ENCODE assay signal across 8 cellular contexts in genomic region chr14:37903561-37904191, GRCh38.
DNase-seq lines count a peak whose midpoint lies in the region; ATAC-seq, FAIRE-seq and TF ChIP-seq lines count a peak whose summit lies in the region.

No MANE protein-coding gene starts in this region.

- peaks cover 6% of the 10 kb centered on the region for H3K27me3 Mint-ChIP-seq in activated CD4-positive, alpha-beta T cell treated with anti-CD3 and anti-CD28 coated beads, Interleukin-2, amount 10 ng/mL, durations not matched to agents 7 days and 5 days
- peaks cover 2% of the 10 kb centered on the region for H3K27me3 Mint-ChIP-seq in activated T-cell treated with anti-CD3 and anti-CD28 coated beads, Interleukin-2, amount 50 U/mL, for 4 hours (ENCODE audit: low read depth)

- H3K27ac ChIP-seq in left ventricle myocardium inferior (replicated peaks) (no peak overlapping the region), small intestine (ENCODE audit: low read depth in 1 of 2, low read length in 1 of 2) (no peak overlapping the region)

- POLR2A ChIA-PET in activated CD4-positive, alpha-beta T cell treated with anti-CD3 and anti-CD28 coated beads, Interleukin-2, amount 10 ng/mL, durations not matched to agents 7 days and 5 days (lab: Charles Lee) = no interaction called here

- WGBS in small intestine, 3 donors = 7 to 12% (median 12%) methylated on average over 8 of the region's 8 CpGs

- ATAC-seq in HG03045 (IDR thresholded peaks at IDR 0.05; ENCODE audit: unreplicated experiment) = no peak
- no peak for ATAC-seq in activated T-cell treated with anti-CD3 and anti-CD28 coated beads, Interleukin-2, amount 50 U/mL, for 4 hours

- H3K9me3 Mint-ChIP-seq in activated CD4-positive, alpha-beta T cell treated with anti-CD3 and anti-CD28 coated beads, Interleukin-2, amount 10 ng/mL, durations not matched to agents 7 days and 5 days = no peaks in the 10 kb centered on the region
- no peaks in the 10 kb centered on the region for H3K9me3 Mint-ChIP-seq in activated T-cell treated with anti-CD3 and anti-CD28 coated beads, Interleukin-2, amount 50 U/mL, for 4 hours

- intact Hi-C loops in left ventricle myocardium inferior (cut with micrococcal nuclease) = no loop called here

- H3K27ac Mint-ChIP-seq in activated CD4-positive, alpha-beta T cell treated with anti-CD3 and anti-CD28 coated beads, Interleukin-2, amount 10 ng/mL, durations not matched to agents 7 days and 5 days = no peak overlapping the region

- DNase-seq in AG20443 (ENCODE audit: low spot score) (peak; percentile 47), GM12865 (ENCODE audit: low read depth) (peak; percentile 29), NCI-H2081 (lab: John Stamatoyannopoulos, UW) (peak; percentile 47 to 59), left ventricle myocardium inferior (no peak), small intestine (peak; percentile 62)
- DNase-seq in activated CD4-positive, alpha-beta T cell treated with anti-CD3 and anti-CD28 coated beads, Interleukin-2, amount 10 ng/mL, durations not matched to agents 7 days and 5 days = peak; percentile 15
- no peak for DNase-seq in activated T-cell treated with anti-CD3 and anti-CD28 coated beads, Interleukin-2, amount 50 U/mL, for 4 hours

- peaks cover 38% of the 10 kb centered on the region for H3K27me3 ChIP-seq in left ventricle myocardium inferior (ENCODE audit: low read depth)
- no peaks in the 10 kb centered on the region for H3K27me3 ChIP-seq in small intestine (ENCODE audit: control insufficient read depth in 2 of 2, insufficient read depth in 2 of 2, low read length in 2 of 2)

- peaks cover 1% of the 10 kb centered on the region for H3K4me1 Mint-ChIP-seq in activated CD4-positive, alpha-beta T cell treated with anti-CD3 and anti-CD28 coated beads, Interleukin-2, amount 10 ng/mL, durations not matched to agents 7 days and 5 days
- peaks cover 2% of the 10 kb centered on the region for H3K4me1 Mint-ChIP-seq in activated T-cell treated with anti-CD3 and anti-CD28 coated beads, Interleukin-2, amount 50 U/mL, for 4 hours (ENCODE audit: low read depth)

- no peak overlapping the region for H3K4me3 ChIP-seq in GM12865 (ENCODE audit: low read depth, low read length)
- H3K4me3 ChIP-seq in left ventricle myocardium inferior = no peak overlapping the region
- no peak overlapping the region for H3K4me3 ChIP-seq in small intestine (ENCODE audit: low read depth in 1 of 2, low read length in 2 of 2)

- CTCF ChIA-PET in activated CD4-positive, alpha-beta T cell treated with anti-CD3 and anti-CD28 coated beads, Interleukin-2, amount 10 ng/mL, durations not matched to agents 7 days and 5 days (lab: Charles Lee) = no interaction called here

- H3K4me1 ChIP-seq in left ventricle myocardium inferior (no peaks in the 10 kb centered on the region), small intestine (ENCODE audit: control insufficient read depth in 2 of 2, insufficient read depth in 1 of 2, low read depth in 1 of 2, low read length in 1 of 2) (no peaks in the 10 kb centered on the region)

- H3K9me3 ChIP-seq in left ventricle myocardium inferior (replicated peaks) (no peaks in the 10 kb centered on the region), small intestine (ENCODE audit: control insufficient read depth, low read depth) (no peaks in the 10 kb centered on the region)

- H3K36me3 Mint-ChIP-seq in activated CD4-positive, alpha-beta T cell treated with anti-CD3 and anti-CD28 coated beads, Interleukin-2, amount 10 ng/mL, durations not matched to agents 7 days and 5 days (ENCODE audit: low read depth) = no peaks in the 10 kb centered on the region
- no peaks in the 10 kb centered on the region for H3K36me3 Mint-ChIP-seq in activated T-cell treated with anti-CD3 and anti-CD28 coated beads, Interleukin-2, amount 50 U/mL, for 4 hours (ENCODE audit: insufficient read depth)

- no peak for FAIRE-seq in small intestine (lab: Jason Lieb, UNC)

- TF ChIP-seq CTCF in GM12865 (IDR thresholded peaks at IDR 0.05; ENCODE audit: insufficient read depth, low read depth, low read length, missing control alignments) = peak; percentile 17
- TF ChIP-seq CTCF in left ventricle myocardium inferior (IDR thresholded peaks at IDR 0.05; ENCODE audit: borderline replicate concordance) = peak; percentile 66

- H3K36me3 ChIP-seq in left ventricle myocardium inferior (no peaks in the 10 kb centered on the region), small intestine (ENCODE audit: control insufficient read depth in 2 of 2, insufficient read depth in 2 of 2, low read length in 2 of 2) (no peaks in the 10 kb centered on the region)

- no peak overlapping the region for H3K4me3 Mint-ChIP-seq in activated CD4-positive, alpha-beta T cell treated with anti-CD3 and anti-CD28 coated beads, Interleukin-2, amount 10 ng/mL, durations not matched to agents 7 days and 5 days
- no peak overlapping the region for H3K4me3 Mint-ChIP-seq in activated T-cell treated with anti-CD3 and anti-CD28 coated beads, Interleukin-2, amount 50 U/mL, for 4 hours

Comparison
In these comparisons a context has a peak if more than half of its experiments do, and no peak if none do; other contexts are left out.
1. DNase-seq: peak in AG20443 (single experiment), GM12865 (single experiment), NCI-H2081 (2 of 2), activated CD4-positive, alpha-beta T cell treated with anti-CD3 and anti-CD28 coated beads, Interleukin-2, amount 10 ng/mL, durations not matched to agents 7 days and 5 days (single experiment) and small intestine (single experiment); none in left ventricle myocardium inferior (single experiment) and activated T-cell treated with anti-CD3 and anti-CD28 coated beads, Interleukin-2, amount 50 U/mL, for 4 hours (single experiment).